30 cellular contexts compared by ENCODE assay signal in the genomic region with DNA sequence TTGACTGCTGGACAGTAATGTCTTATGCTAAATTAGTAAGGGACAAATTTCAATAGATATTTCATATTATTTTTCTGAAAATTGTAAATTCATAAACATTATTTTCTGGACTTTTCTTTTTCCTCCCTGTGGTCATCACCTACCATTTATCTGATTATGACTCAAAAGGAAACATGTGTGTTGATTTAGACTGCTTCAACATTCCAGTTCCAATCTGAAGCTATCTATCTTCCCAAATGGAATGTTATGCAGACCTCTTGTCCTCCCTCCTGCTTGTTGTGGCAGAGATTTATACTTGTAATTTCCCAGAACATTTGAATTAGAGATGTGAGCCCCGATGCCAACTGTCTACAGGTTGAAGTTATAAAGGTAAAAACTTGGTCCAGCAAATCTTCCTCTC.
"Had no signal": no experiment of that assay in that cellular context is flagged by ENCODE, and none has a peak within 500 bp of the region (broad histone marks: within the 10 kb centered on the region; RNA-seq: fewer than 3 reads in every experiment).

No MANE protein-coding gene starts in this region.

- H3K9me3 Mint-ChIP-seq: activated CD8-positive, alpha-beta T cell treated with anti-CD3 and anti-CD28 coated beads for 36 hours; activated T-helper 1 cell treated with anti-CD3 and anti-CD28 coated beads, Interleukin-12 subunit alpha, Interleukin-12 subunit beta, Interleukin-2, Interleukin-4 antibody, amounts not matched to agents 30 ng/mL and 10 ng/mL and 1 ng/mL, durations not matched to agents 14 hours and 24 hours and 36 hours; nephron progenitor cell; T-helper 2 cell treated with Interferon-gamma antibody and Interleukin-4, amounts not matched to agents 5 μg/mL and 100 μg/mL, for 36 hours had no signal

- FAIRE-seq: small intestine had no signal

- H3K27me3 ChIP-seq: breast epithelium, colonic mucosa, gastrocnemius medialis, right lobe of liver, stomach, suprapubic skin, tibial nerve, uterus had no signal

- H3K36me3 ChIP-seq: breast epithelium, colonic mucosa, gastrocnemius medialis, right lobe of liver, stomach, suprapubic skin, tibial nerve, uterus had no signal

- H3K4me3 ChIP-seq: breast epithelium, colonic mucosa, gastrocnemius medialis, right lobe of liver, stomach, suprapubic skin, tibial nerve, uterus had no signal

- H3K36me3 Mint-ChIP-seq: activated CD8-positive, alpha-beta memory T cell treated with anti-CD3 and anti-CD28 coated beads, Interleukin-2, amount 10 ng/mL, durations not matched to agents 7 days and 5 days; activated naive CD4-positive, alpha-beta T cell treated with anti-CD3 and anti-CD28 coated beads, Interleukin-2, amount 50 U/mL, for 24 hours; memory B cell; stimulated activated effector memory CD8-positive, alpha-beta T cell treated with anti-CD3 and anti-CD28 coated beads, Interleukin-12 subunit alpha, Interleukin-12 subunit beta, amount 100 ng/mL, for 72 hours; T-cell had no signal

- DNase-seq: activated CD4-positive, alpha-beta T cell treated with anti-CD3 and anti-CD28 coated beads, Interleukin-2, amount 10 ng/mL, durations not matched to agents 7 days and 5 days; activated CD4-positive, CD25-positive, alpha-beta regulatory T cell treated with anti-CD3 and anti-CD28 coated beads, Interleukin-2, amount 50 U/mL, for 72 hours; activated CD8-positive, alpha-beta memory T cell treated with anti-CD3 and anti-CD28 coated beads, Interleukin-2, amount 10 ng/mL, durations not matched to agents 7 days and 5 days; activated CD8-positive, alpha-beta T cell treated with anti-CD3 and anti-CD28 coated beads for 36 hours; activated gamma-delta T cell; activated T-cell treated with anti-CD3 and anti-CD28 coated beads for 4 hours; colonic mucosa; endodermal cell; gastrocnemius medialis; hypothalamus; left cardiac atrium; nephron progenitor cell; nucleus accumbens; right lobe of liver; small intestine; stimulated activated CD4-positive, alpha-beta T cell treated with anti-CD3 and anti-CD28 coated beads, Interleukin-2, amount 100 ng/mL, for 24 hours; stomach; T-cell; uterus had no signal

- H3K4me1 Mint-ChIP-seq: activated CD4-positive, alpha-beta T cell treated with anti-CD3 and anti-CD28 coated beads, Interleukin-2, amount 10 ng/mL, durations not matched to agents 7 days and 5 days; activated CD8-positive, alpha-beta memory T cell treated with anti-CD3 and anti-CD28 coated beads, Interleukin-2, amount 10 ng/mL, durations not matched to agents 7 days and 5 days; activated naive CD4-positive, alpha-beta T cell treated with anti-CD3 and anti-CD28 coated beads, Interleukin-2, amount 50 U/mL, for 24 hours; central memory CD8-positive, alpha-beta T cell; endodermal cell; memory B cell; stimulated activated effector memory CD8-positive, alpha-beta T cell treated with anti-CD3 and anti-CD28 coated beads, Interleukin-12 subunit alpha, Interleukin-12 subunit beta, amount 100 ng/mL, for 72 hours; T-cell had no signal

- H3K79me2 ChIP-seq: parathyroid adenoma had no signal

- H3K27me3 Mint-ChIP-seq: activated CD4-positive, alpha-beta T cell treated with anti-CD3 and anti-CD28 coated beads, Interleukin-2, amount 10 ng/mL, durations not matched to agents 7 days and 5 days; activated CD8-positive, alpha-beta memory T cell treated with anti-CD3 and anti-CD28 coated beads, Interleukin-2, amount 10 ng/mL, durations not matched to agents 7 days and 5 days; activated CD8-positive, alpha-beta T cell treated with anti-CD3 and anti-CD28 coated beads for 36 hours; activated naive CD4-positive, alpha-beta T cell treated with anti-CD3 and anti-CD28 coated beads, Interleukin-2, amount 50 U/mL, for 24 hours; central memory CD8-positive, alpha-beta T cell; memory B cell; T-cell had no signal

- H3K4me3 Mint-ChIP-seq: activated CD4-positive, alpha-beta T cell treated with anti-CD3 and anti-CD28 coated beads, Interleukin-2, amount 10 ng/mL, durations not matched to agents 7 days and 5 days; activated CD8-positive, alpha-beta memory T cell treated with anti-CD3 and anti-CD28 coated beads, Interleukin-2, amount 10 ng/mL, durations not matched to agents 7 days and 5 days; activated CD8-positive, alpha-beta T cell treated with anti-CD3 and anti-CD28 coated beads for 36 hours; activated naive CD4-positive, alpha-beta T cell treated with anti-CD3 and anti-CD28 coated beads, Interleukin-2, amount 50 U/mL, for 24 hours; activated T-helper 1 cell treated with anti-CD3 and anti-CD28 coated beads, Interleukin-12 subunit alpha, Interleukin-12 subunit beta, Interleukin-2, Interleukin-4 antibody, amounts not matched to agents 30 ng/mL and 10 ng/mL and 1 ng/mL, durations not matched to agents 14 hours and 24 hours and 36 hours; central memory CD8-positive, alpha-beta T cell; endodermal cell; memory B cell; nephron progenitor cell; stimulated activated effector memory CD8-positive, alpha-beta T cell treated with anti-CD3 and anti-CD28 coated beads, Interleukin-12 subunit alpha, Interleukin-12 subunit beta, amount 100 ng/mL, for 72 hours; T-cell; T-helper 2 cell treated with Interferon-gamma antibody and Interleukin-4, amounts not matched to agents 5 μg/mL and 100 μg/mL, for 36 hours had no signal

- ATAC-seq: activated CD8-positive, alpha-beta memory T cell treated with anti-CD3 and anti-CD28 coated beads, Interleukin-2, amount 10 ng/mL, durations not matched to agents 7 days and 5 days; activated CD8-positive, alpha-beta T cell treated with anti-CD3 and anti-CD28 coated beads for 36 hours; gastrocnemius medialis; left cardiac atrium; right lobe of liver; stimulated activated effector memory CD8-positive, alpha-beta T cell treated with anti-CD3 and anti-CD28 coated beads, Interleukin-12 subunit alpha, Interleukin-12 subunit beta, amount 100 ng/mL, for 72 hours; T-cell had no signal

- H3K9me3 ChIP-seq: breast epithelium, colonic mucosa, gastrocnemius medialis, right lobe of liver, stomach, suprapubic skin, tibial nerve, uterus had no signal

- H2AFZ ChIP-seq: parathyroid adenoma had no signal

- H3K9ac ChIP-seq: parathyroid adenoma had no signal

- H3K4me1 ChIP-seq: breast epithelium, colonic mucosa, gastrocnemius medialis, parathyroid adenoma, right lobe of liver, stomach, suprapubic skin, tibial nerve, uterus had no signal

- H3K27ac ChIP-seq: breast epithelium, colonic mucosa, gastrocnemius medialis, parathyroid adenoma, right lobe of liver, stomach, suprapubic skin, tibial nerve, uterus, VCaP had no signal

- H3K27ac Mint-ChIP-seq: activated CD4-positive, alpha-beta T cell treated with anti-CD3 and anti-CD28 coated beads, Interleukin-2, amount 10 ng/mL, durations not matched to agents 7 days and 5 days; activated CD8-positive, alpha-beta memory T cell treated with anti-CD3 and anti-CD28 coated beads, Interleukin-2, amount 10 ng/mL, durations not matched to agents 7 days and 5 days; activated CD8-positive, alpha-beta T cell treated with anti-CD3 and anti-CD28 coated beads for 36 hours; activated naive CD4-positive, alpha-beta T cell treated with anti-CD3 and anti-CD28 coated beads, Interleukin-2, amount 50 U/mL, for 24 hours; activated T-helper 1 cell treated with anti-CD3 and anti-CD28 coated beads, Interleukin-12 subunit alpha, Interleukin-12 subunit beta, Interleukin-2, Interleukin-4 antibody, amounts not matched to agents 30 ng/mL and 10 ng/mL and 1 ng/mL, durations not matched to agents 14 hours and 24 hours and 36 hours; endodermal cell; memory B cell; nephron progenitor cell; stimulated activated effector memory CD8-positive, alpha-beta T cell treated with anti-CD3 and anti-CD28 coated beads, Interleukin-12 subunit alpha, Interleukin-12 subunit beta, amount 100 ng/mL, for 72 hours; T-cell; T-helper 2 cell treated with Interferon-gamma antibody and Interleukin-4, amounts not matched to agents 5 μg/mL and 100 μg/mL, for 36 hours had no signal
